1 cellular context compared by ENCODE assay signal in genomic region chr17:27339836-27340550, GRCh38.
TF ChIP-seq lines count a peak whose summit lies in the region.

No MANE protein-coding gene starts in this region.

TF ChIP-seq in K562, 482 proteins besides CTCF, POLR2A, EP300 and RAD21 (continued from another document and continues in another):
- TF ChIP-seq CHD7 (IDR thresholded peaks at IDR 0.05; ENCODE audit: low read depth, low read length) (no peak), VEZF1 (CRISPR knock-in tag; IDR thresholded peaks at IDR 0.05) (peak; percentile 75), L3MBTL2 (IDR thresholded peaks at IDR 0.05) (no peak), MIER1 (IDR thresholded peaks at IDR 0.05; ENCODE audit: low read depth) (peak; percentile 31; the same call in 1 of the 2 replicates), CBX2 (IDR thresholded peaks at IDR 0.05; ENCODE audit: insufficient read depth, low read length, poor library complexity, severe bottlenecking) (no peak), MEF2D (tag; conservative IDR thresholded peaks at IDR 0.05; ENCODE audit: low read depth) (peak; percentile 52; the same call in 1 of the 2 replicates), TRIM28 (IDR thresholded peaks at IDR 0.05) (peak; percentile 89), SRF (CRISPR knock-in tag; IDR thresholded peaks at IDR 0.05) (no peak), NR2C2 (CRISPR knock-in tag; IDR thresholded peaks at IDR 0.05) (no peak), NR2C2 (tag; IDR thresholded peaks at IDR 0.05) (peak; percentile 89), SIN3A (IDR thresholded peaks at IDR 0.05; ENCODE audit: borderline replicate concordance in 2 of 2, control insufficient read depth in 1 of 2, low read depth in 2 of 2, low read length in 2 of 2) (no peak), FOXP4 (CRISPR knock-in tag; IDR thresholded peaks at IDR 0.05; ENCODE audit: borderline replicate concordance) (no peak), MAFK (IDR thresholded peaks at IDR 0.05; ENCODE audit: low read length) (peak; percentile 78), YY1 (IDR thresholded peaks at IDR 0.05; ENCODE audit: borderline replicate concordance in 1 of 3, control insufficient read depth in 1 of 3, extremely low read depth in 1 of 3, insufficient read depth in 3 of 3, insufficient read length in 1 of 3, insufficient replicate concordance in 2 of 3, low read depth in 1 of 3, low read length in 2 of 3) (peak in 1 of 3 experiments; percentile 26), ARID1B (IDR thresholded peaks at IDR 0.05) (peak; percentile 78; the same call in 1 of the 2 replicates), MEIS2 (IDR thresholded peaks at IDR 0.05; ENCODE audit: partially characterized antibody) (peak; percentile 72), THRB (CRISPR knock-in tag; conservative IDR thresholded peaks at IDR 0.05) (0 out of 2 replicates have a peak, but pooled peaks have one; percentile 43), ZNF609 (CRISPR knock-in tag; IDR thresholded peaks at IDR 0.05; ENCODE audit: borderline replicate concordance) (no peak), ZNF584 (CRISPR knock-in tag; IDR thresholded peaks at IDR 0.05; ENCODE audit: low read depth) (no peak), TRIM25 (IDR thresholded peaks at IDR 0.05; ENCODE audit: borderline replicate concordance) (0 out of 2 replicates have a peak, but pooled peaks have one; percentile 25), HNRNPLL (IDR thresholded peaks at IDR 0.05; ENCODE audit: low read depth, low read length, poor library complexity, severe bottlenecking) (no peak), BACH1 (tag; IDR thresholded peaks at IDR 0.05) (peak; percentile 66; the same call in 1 of the 2 replicates), BCL6 (CRISPR knock-in tag; IDR thresholded peaks at IDR 0.05) (no peak), FOXK2 (conservative IDR thresholded peaks at IDR 0.05 in 1 of 2, IDR thresholded peaks at IDR 0.05 in 1 of 2; ENCODE audit: low read depth in 2 of 2) (peak in 1 of 2 experiments; percentile 49; a peak in 1 of 4 replicates), SMAD4 (CRISPR knock-in tag; conservative IDR thresholded peaks at IDR 0.05) (peak; percentile 60; the same call in 1 of the 2 replicates), SMARCC2 (IDR thresholded peaks at IDR 0.05; ENCODE audit: low read depth) (0 out of 2 replicates have a peak, but pooled peaks have one; percentile 34), PKNOX1 (IDR thresholded peaks at IDR 0.05) (peak; percentile 76)
